8 cellular contexts compared by ENCODE assay signal in the genomic region with DNA sequence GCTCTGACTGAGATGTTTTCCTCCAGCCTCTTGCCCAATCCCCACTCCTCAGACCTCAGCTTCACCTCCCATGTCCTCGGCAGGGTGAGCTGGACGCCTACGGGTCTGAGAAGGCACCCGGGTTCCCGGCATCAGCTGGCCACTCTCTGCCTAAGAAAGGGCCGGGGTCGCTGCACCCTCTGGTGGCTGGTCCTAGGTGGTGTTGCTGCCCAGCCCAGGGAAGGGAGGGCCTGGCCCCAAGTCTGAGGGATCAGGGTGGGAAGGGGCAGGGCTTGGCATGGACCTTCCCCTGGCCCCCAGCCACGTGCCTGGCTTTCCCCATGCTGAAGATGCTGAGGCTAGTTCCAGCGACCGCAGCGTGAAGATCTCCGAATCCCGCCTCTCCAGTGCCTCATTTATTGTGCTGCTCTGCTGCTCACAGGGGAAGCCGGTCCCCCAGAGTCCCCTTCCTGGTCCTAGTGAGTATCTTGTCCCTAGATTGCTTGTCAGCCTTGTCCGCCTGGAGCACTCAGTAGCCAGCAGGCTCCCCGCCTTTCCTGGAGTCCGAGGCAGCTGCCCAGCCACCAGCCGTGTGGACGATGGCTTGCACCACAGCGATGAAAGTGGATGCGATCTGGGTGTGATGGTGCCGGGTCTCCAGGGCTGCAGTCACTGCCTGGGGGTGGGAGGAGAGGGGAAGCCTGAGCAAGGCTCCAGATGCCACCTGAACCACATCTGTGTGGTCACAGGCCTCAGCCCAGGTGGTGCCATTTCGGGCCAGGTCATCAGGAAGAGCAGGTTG. TPM values are rescaled to one million over a fixed set of nuclear protein-coding genes. Genes with fewer than 3 reads are reported as not detected.
A peak's percentile ranks its signal among the peaks of the same experiment; 100 is the strongest.
DNase-seq lines count a peak whose midpoint lies in the region; ATAC-seq and TF ChIP-seq lines count a peak whose summit lies in the region.

No MANE protein-coding gene starts in this region.

- H3K4me3 Mint-ChIP-seq in activated CD8-positive, alpha-beta T cell treated with anti-CD3 and anti-CD28 coated beads, Interleukin-2, amount 10 ng/mL, durations not matched to agents 7 days and 5 days = no peak overlapping the region

- POLR2A ChIA-PET in activated CD8-positive, alpha-beta T cell treated with anti-CD3 and anti-CD28 coated beads, Interleukin-2, amount 10 ng/mL, durations not matched to agents 7 days and 5 days (lab: Charles Lee) = no interaction called here

- H3K4me3 ChIP-seq in epithelial cell of proximal tubule (ENCODE audit: low read depth, low read length) = no peak overlapping the region

- CTCF ChIA-PET in activated CD8-positive, alpha-beta T cell treated with anti-CD3 and anti-CD28 coated beads, Interleukin-2, amount 10 ng/mL, durations not matched to agents 7 days and 5 days (lab: Charles Lee) = interaction anchor here (0.7 to 1.5 kb wide), 9 partner anchors 14 to 112 kb away, joined by 3 to 12 read pairs (median 3); no protein-coding TSS in a partner anchor

- H3K27ac Mint-ChIP-seq in activated CD8-positive, alpha-beta T cell treated with anti-CD3 and anti-CD28 coated beads, Interleukin-2, amount 10 ng/mL, durations not matched to agents 7 days and 5 days = no peak overlapping the region

- in situ Hi-C loops in GM13977 (cut with MboI; ENCODE audit: low pct_unique_long_range_greater_than_20kb, low sequenced_read_pairs, unreplicated experiment) = no loop called here

- TF ChIP-seq CTCF in AG09319 (IDR thresholded peaks at IDR 0.05; ENCODE audit: low read depth, low read length) (peak; percentile 89), GM13977 (IDR thresholded peaks at IDR 0.05; ENCODE audit: extremely low read depth, insufficient read depth, missing control alignments) (peak; percentile 72), epithelial cell of proximal tubule (conservative IDR thresholded peaks at IDR 0.05; ENCODE audit: low read depth, low read length) (peak; percentile 75)

- DNase-seq in AG09319 (ENCODE audit: extremely low read depth, low read depth) (peak; percentile 96), GM13977 (ENCODE audit: low spot score) (peak; percentile 87), NCI-H82 (lab: John Stamatoyannopoulos, UW) (peak; percentile 89), epithelial cell of proximal tubule (ENCODE audit: low read depth) (peak; percentile 20), mucosa of gallbladder (ENCODE audit: low spot score) (peak; percentile 85)
- DNase-seq in activated CD8-positive, alpha-beta T cell treated with anti-CD3 and anti-CD28 coated beads, Interleukin-2, amount 10 ng/mL, durations not matched to agents 7 days and 5 days = peak; percentile 70
- DNase-seq in stimulated activated naive CD8-positive, alpha-beta T cell treated with anti-CD3 and anti-CD28 coated beads, Interleukin-15, Interleukin-2, amounts not matched to agents 100 U/mL and 50 U/mL, for 24 hours = peak; percentile 69

- peaks cover 28% of the 10 kb centered on the region for H3K4me1 Mint-ChIP-seq in activated CD8-positive, alpha-beta T cell treated with anti-CD3 and anti-CD28 coated beads, Interleukin-2, amount 10 ng/mL, durations not matched to agents 7 days and 5 days (ENCODE audit: low read depth)

- no peaks in the 10 kb centered on the region for H3K9me3 Mint-ChIP-seq in activated CD8-positive, alpha-beta T cell treated with anti-CD3 and anti-CD28 coated beads, Interleukin-2, amount 10 ng/mL, durations not matched to agents 7 days and 5 days (ENCODE audit: insufficient read depth)

- no peaks in the 10 kb centered on the region for H3K27me3 Mint-ChIP-seq in activated CD8-positive, alpha-beta T cell treated with anti-CD3 and anti-CD28 coated beads, Interleukin-2, amount 10 ng/mL, durations not matched to agents 7 days and 5 days (ENCODE audit: low read depth)

- peak; percentile 94 for ATAC-seq in activated CD8-positive, alpha-beta T cell treated with anti-CD3 and anti-CD28 coated beads, Interleukin-2, amount 10 ng/mL, durations not matched to agents 7 days and 5 days
- ATAC-seq in stimulated activated naive CD8-positive, alpha-beta T cell treated with anti-CD3 and anti-CD28 coated beads, Interleukin-15, Interleukin-2, amounts not matched to agents 100 U/mL and 50 U/mL, for 24 hours = peak; percentile 82
- ATAC-seq in HG03159 (IDR thresholded peaks at IDR 0.05; ENCODE audit: unreplicated experiment) = no peak

- no peaks in the 10 kb centered on the region for H3K36me3 Mint-ChIP-seq in activated CD8-positive, alpha-beta T cell treated with anti-CD3 and anti-CD28 coated beads, Interleukin-2, amount 10 ng/mL, durations not matched to agents 7 days and 5 days (ENCODE audit: low read depth)

RNA-seq across cellular contexts. Expression of a gene that starts 2.9 kb away (rescaled TPM):
- under 1 TPM; 0.29 to 0.44 TPM for total RNA-seq in activated CD8-positive, alpha-beta T cell treated with anti-CD3 and anti-CD28 coated beads, Interleukin-2, amount 10 ng/mL, durations not matched to agents 7 days and 5 days
- total RNA-seq in epithelial cell of proximal tubule = 0.22 and 1.3 TPM in 2 replicates
- total RNA-seq in mucosa of gallbladder = 21.8 TPM

RNA-seq across cellular contexts. Expression of a gene that starts 22.9 kb away (rescaled TPM):
- 10 to 100 TPM; 57.6 to 59.7 TPM for total RNA-seq in activated CD8-positive, alpha-beta T cell treated with anti-CD3 and anti-CD28 coated beads, Interleukin-2, amount 10 ng/mL, durations not matched to agents 7 days and 5 days
- total RNA-seq in epithelial cell of proximal tubule (22.7 and 24.3 TPM in 2 replicates), mucosa of gallbladder (65.7 TPM)

Comparison
In these comparisons a context has a peak if more than half of its experiments do, and no peak if none do; other contexts are left out.
1. DNase-seq: peak in every context shown above with its lines; median percentile 96 in AG09319; 89 in NCI-H82; 87 in GM13977; 85 in mucosa of gallbladder; 70 in activated CD8-positive, alpha-beta T cell treated with anti-CD3 and anti-CD28 coated beads, Interleukin-2, amount 10 ng/mL, durations not matched to agents 7 days and 5 days; 69 in stimulated activated naive CD8-positive, alpha-beta T cell treated with anti-CD3 and anti-CD28 coated beads, Interleukin-15, Interleukin-2, amounts not matched to agents 100 U/mL and 50 U/mL, for 24 hours; 20 in epithelial cell of proximal tubule.
2. RNA of a gene that starts 2.9 kb away (total RNA-seq): 21.8 TPM in mucosa of gallbladder (single experiment); 0.22 to 1.3 TPM in epithelial cell of proximal tubule and 0.29 to 0.44 TPM in activated CD8-positive, alpha-beta T cell treated with anti-CD3 and anti-CD28 coated beads, Interleukin-2, amount 10 ng/mL, durations not matched to agents 7 days and 5 days; every median in the first group is over 10 times any median in the second.
3. Peak in every context shown above with its lines, with median percentiles within 50 percentile points of each other: CTCF ChIP-seq.